8 cellular contexts compared by ENCODE assay signal in genomic region chr10:11611248-11612003, GRCh38. TPM values are rescaled to one million over a fixed set of nuclear protein-coding genes. Genes with fewer than 3 reads are reported as not detected.
DNase-seq lines count a peak whose midpoint lies in the region; ATAC-seq and TF ChIP-seq lines count a peak whose summit lies in the region.

TSS of gene USP6NL (minus strand) at chr10:11611650. CDS start at chr10:11597634, 14,016 bp downstream.

- H3K9me3 ChIP-seq in DND-41 (ENCODE audit: insufficient read depth, low read length, severe bottlenecking), result no peaks in the 10 kb centered on the region
- H3K9me3 ChIP-seq in osteoblast (ENCODE audit: low read depth, low read length), result no peaks in the 10 kb centered on the region
- no peaks in the 10 kb centered on the region for H3K9me3 ChIP-seq in tibial artery

- H3K4me3 Mint-ChIP-seq in activated naive CD8-positive, alpha-beta T cell treated with anti-CD3 and anti-CD28 coated beads, Interleukin-2, amount 10 ng/mL, durations not matched to agents 7 days and 5 days, result peak within 1 kb of the TSS; percentile 89

- H3K27me3 ChIP-seq in DND-41 (ENCODE audit: insufficient read depth, low read length, poor library complexity), result no peaks in the 10 kb centered on the region
- H3K27me3 ChIP-seq in osteoblast (ENCODE audit: insufficient read depth, low read length), result no peaks in the 10 kb centered on the region
- H3K27me3 ChIP-seq in tibial artery, result no peaks in the 10 kb centered on the region

- POLR2A ChIA-PET in activated naive CD8-positive, alpha-beta T cell treated with anti-CD3 and anti-CD28 coated beads, Interleukin-2, amount 10 ng/mL, durations not matched to agents 7 days and 5 days (lab: Charles Lee), result interaction anchor here (0.8 to 1.9 kb wide), 4 partner anchors 18 to 432 kb away, joined by 3 to 9 read pairs (median 4); no protein-coding TSS in a partner anchor

- TF ChIP-seq CTCF in DND-41 (IDR thresholded peaks at IDR 0.05; ENCODE audit: borderline replicate concordance, extremely low read depth, low read length, poor library complexity, severe bottlenecking) (no peak), osteoblast (IDR thresholded peaks at IDR 0.05; ENCODE audit: extremely low read depth, low read depth, low read length) (no peak), tibial artery (IDR thresholded peaks at IDR 0.05) (no peak)

- H4K20me1 ChIP-seq in DND-41 (ENCODE audit: insufficient read depth, low read length), result peaks cover 5% of the 10 kb centered on the region; the same call in 1 of the 2 replicates
- peaks cover 11% of the 10 kb centered on the region for H4K20me1 ChIP-seq in osteoblast (ENCODE audit: insufficient read depth, low read length)

- peak within 1 kb of the TSS; percentile 78 for H3K9ac ChIP-seq in DND-41 (ENCODE audit: low read depth, low read length)

- peaks cover 1% of the 10 kb centered on the region for H3K36me3 Mint-ChIP-seq in activated naive CD8-positive, alpha-beta T cell treated with anti-CD3 and anti-CD28 coated beads, Interleukin-2, amount 10 ng/mL, durations not matched to agents 7 days and 5 days

- peak; percentile 82 for DNase-seq in DND-41
- DNase-seq in KG1 (lab: John Stamatoyannopoulos, UW), result peak; percentile 62
- peak; percentile 80 for DNase-seq in SK-N-DZ (ENCODE audit: low spot score)
- DNase-seq in activated naive CD8-positive, alpha-beta T cell treated with anti-CD3 and anti-CD28 coated beads, Interleukin-2, amount 10 ng/mL, durations not matched to agents 7 days and 5 days, result peak; percentile 78
- peak; percentile 43 to 91 (median 83) for DNase-seq in head of caudate nucleus
- peak; percentile 98 for DNase-seq in osteoblast (ENCODE audit: insufficient read length, low spot score, missing footprints)
- DNase-seq in tibial artery, result peak; percentile 83 to 91

- H3K79me2 ChIP-seq in DND-41 (ENCODE audit: insufficient read depth, low read length), result peaks cover 43% of the 10 kb centered on the region
- peaks cover 31% of the 10 kb centered on the region for H3K79me2 ChIP-seq in osteoblast (ENCODE audit: insufficient read depth, low read length)

- H3K4me3 ChIP-seq in DND-41 (ENCODE audit: low read depth in 1 of 2, low read length in 2 of 2) (peak within 1 kb of the TSS; percentile 41 to 71), osteoblast (ENCODE audit: insufficient read depth, low read length) (peak within 1 kb of the TSS; percentile 81), tibial artery (peak within 1 kb of the TSS; percentile 86 to 96)

- H3K36me3 ChIP-seq in DND-41 (ENCODE audit: insufficient read depth, low read length) (no peaks in the 10 kb centered on the region; the same call in 1 of the 2 replicates), osteoblast (ENCODE audit: insufficient read depth, low read length) (no peaks in the 10 kb centered on the region), tibial artery (no peaks in the 10 kb centered on the region)

- H3K9me3 Mint-ChIP-seq in activated naive CD8-positive, alpha-beta T cell treated with anti-CD3 and anti-CD28 coated beads, Interleukin-2, amount 10 ng/mL, durations not matched to agents 7 days and 5 days, result peaks cover 7% of the 10 kb centered on the region

- H3K4me1 ChIP-seq in DND-41 (ENCODE audit: insufficient read depth, low read length) (peaks cover 38% of the 10 kb centered on the region), osteoblast (ENCODE audit: insufficient read depth, low read length) (peaks cover 25% of the 10 kb centered on the region), tibial artery (peaks cover 0 to 23% (median 12%) of the 10 kb centered on the region in 4 donors)

- H3K27ac Mint-ChIP-seq in activated naive CD8-positive, alpha-beta T cell treated with anti-CD3 and anti-CD28 coated beads, Interleukin-2, amount 10 ng/mL, durations not matched to agents 7 days and 5 days, result peak within 1 kb of the TSS; percentile 85

- peak within 1 kb of the TSS; percentile 82 for H3K4me2 ChIP-seq in DND-41 (ENCODE audit: insufficient read depth, low read length)
- peak within 1 kb of the TSS; percentile 97 for H3K4me2 ChIP-seq in osteoblast (ENCODE audit: insufficient read depth, low read length)

- H3K27ac ChIP-seq in DND-41 (ENCODE audit: low read length) (peak within 1 kb of the TSS; percentile 62), osteoblast (ENCODE audit: low read depth, low read length) (peak within 1 kb of the TSS; percentile 53), tibial artery (peak within 1 kb of the TSS; percentile 80 to 88)

- intact Hi-C loops in head of caudate nucleus (cut with DNase I), result loop anchor here (10.0 kb wide), 2 partner anchors 73 to 97 kb away; no protein-coding TSS in a partner anchor
- intact Hi-C loops in tibial artery (cut with DNase I; ENCODE audit: low total_unique reads), result no loop called here

- H3K27me3 Mint-ChIP-seq in activated naive CD8-positive, alpha-beta T cell treated with anti-CD3 and anti-CD28 coated beads, Interleukin-2, amount 10 ng/mL, durations not matched to agents 7 days and 5 days, result no peaks in the 10 kb centered on the region

- H3K4me1 Mint-ChIP-seq in activated naive CD8-positive, alpha-beta T cell treated with anti-CD3 and anti-CD28 coated beads, Interleukin-2, amount 10 ng/mL, durations not matched to agents 7 days and 5 days, result peaks cover 51% of the 10 kb centered on the region

- peak; percentile 75 for ATAC-seq in DND-41 (ENCODE audit: insufficient read depth, low read depth)
- peak; percentile 41 for ATAC-seq in GM21717 (IDR thresholded peaks at IDR 0.05; ENCODE audit: unreplicated experiment)
- peak; percentile 50 for ATAC-seq in activated naive CD8-positive, alpha-beta T cell treated with anti-CD3 and anti-CD28 coated beads, Interleukin-2, amount 10 ng/mL, durations not matched to agents 7 days and 5 days (ENCODE audit: low read depth)

- H2AFZ ChIP-seq in DND-41 (ENCODE audit: low read depth, low read length) (peak within 1 kb of the TSS; percentile 72), osteoblast (ENCODE audit: low read length) (peak within 1 kb of the TSS; percentile 91)

RNA-seq across cellular contexts. Expression of gene USP6NL, which starts in this region (rescaled TPM):
- 15.8 and 19.0 TPM in 2 replicates for polyA plus RNA-seq in SK-N-DZ (2014; cell fraction: cytosol; rRNA removed)
- 12.5 and 13.6 TPM in 2 replicates for polyA plus RNA-seq in SK-N-DZ (2014; cell fraction: nucleus; rRNA removed)
- 1 to 10 TPM; 4.4 to 5.6 TPM for total RNA-seq in activated naive CD8-positive, alpha-beta T cell treated with anti-CD3 and anti-CD28 coated beads, Interleukin-2, amount 10 ng/mL, durations not matched to agents 7 days and 5 days
- 13.8 and 14.1 TPM in 2 replicates for total RNA-seq in osteoblast

Comparison
In these comparisons a context has a peak if more than half of its experiments do, and no peak if none do; other contexts are left out.
1. Peak in every context shown above with its lines: DNase-seq, ATAC-seq, H3K4me3 ChIP-seq and H3K27ac ChIP-seq.